Comparison of ENCODE assay signal across 28 cellular contexts in the genomic region with DNA sequence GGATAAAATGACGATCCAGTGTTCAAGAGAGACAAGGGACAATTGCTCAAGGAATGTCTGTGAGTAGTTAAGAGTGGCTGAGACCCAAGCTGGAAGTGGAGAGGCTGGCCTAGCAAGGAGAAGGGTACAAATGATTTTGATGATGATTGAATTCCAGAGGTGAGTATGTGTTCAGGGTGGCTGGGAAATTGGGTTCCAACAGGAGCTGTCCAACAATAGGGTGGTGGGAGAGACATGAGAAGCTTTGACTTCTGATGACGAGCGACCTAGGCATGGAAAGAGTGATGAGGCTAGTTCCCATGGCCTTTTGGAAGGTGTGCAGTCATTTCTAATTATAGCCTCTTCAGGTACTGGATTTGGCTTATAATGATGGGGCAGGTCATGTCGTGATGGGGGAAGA. TPM values are rescaled to one million over a fixed set of nuclear protein-coding genes. Genes with fewer than 3 reads are reported as not detected.
"Had no signal": no experiment of that assay in that cellular context is flagged by ENCODE, and none has a peak within 500 bp of the region (broad histone marks: within the 10 kb centered on the region; RNA-seq: fewer than 3 reads in every experiment).

No MANE protein-coding gene starts in this region.

- DNase-seq: colonic mucosa; cortex of kidney; effector CD8-positive, alpha-beta T cell; effector memory CD8-positive, alpha-beta T cell; endodermal cell; erythroblast; esophagus squamous epithelium; foreskin fibroblast; foreskin melanocyte; gastrocnemius medialis; glutamatergic neuron; head of caudate nucleus; heart right ventricle; hippocampal formation; left cardiac atrium; left lung; left ventricle myocardium superior; lower lobe of right lung; mesenchymal stem cell; mucosa of descending colon; naive B cell had no signal

- H3K36me3 ChIP-seq: colonic mucosa, esophagus squamous epithelium, gastrocnemius medialis, heart right ventricle, left lung, lower lobe of right lung had no signal

- H3K4me3 ChIP-seq: colonic mucosa, esophagus squamous epithelium, gastrocnemius medialis, heart right ventricle, left lung, lower lobe of right lung, mucosa of descending colon had no signal

- H3K4me1 ChIP-seq: colonic mucosa had no signal

- ATAC-seq: effector memory CD8-positive, alpha-beta T cell; esophagus mucosa; gastrocnemius medialis; heart right ventricle; left cardiac atrium; left lung; left ventricle myocardium superior; lower lobe of right lung; mucosa of descending colon had no signal

- H3K27ac ChIP-seq: colonic mucosa, epithelial cell of prostate, esophagus squamous epithelium, gastrocnemius medialis, heart right ventricle, left lung, lower lobe of right lung had no signal

- H3K27me3 ChIP-seq: colonic mucosa, gastrocnemius medialis had no signal

- H3K9me3 ChIP-seq: colonic mucosa, esophagus squamous epithelium, gastrocnemius medialis, heart right ventricle, left lung, lower lobe of right lung, mucosa of descending colon had no signal

RNA-seq across cellular contexts. Expression of gene SOHLH2, which starts 54.1 kb away (rescaled TPM):
- total RNA-seq: dermis microvascular lymphatic vessel endothelial cell, esophagus squamous epithelium, kidney epithelial cell, left ventricle myocardium superior, lower leg skin, lower lobe of right lung, mesenteric fat pad had no signal
- polyA plus RNA-seq: keratinocyte had no signal
